Comparison of ENCODE assay signal across 8 cellular contexts in genomic region chr6:31203345-31203979, GRCh38. TPM values are rescaled to one million over a fixed set of nuclear protein-coding genes. Genes with fewer than 3 reads are reported as not detected.
DNase-seq lines count a peak whose midpoint lies in the region; ATAC-seq, FAIRE-seq and TF ChIP-seq lines count a peak whose summit lies in the region.

No MANE protein-coding gene starts in this region.

- TF ChIP-seq POLR2A in adrenal gland (IDR thresholded peaks at IDR 0.05) = no peak

- 28 to 43% (median 38%) methylated on average over 5 of the region's 5 CpGs for whole genome bisulfite sequencing in adrenal gland, 4 donors

- H3K27ac ChIP-seq in DND-41 (ENCODE audit: low read length) (peak overlapping the region; percentile 87), adrenal gland (peak overlapping the region; percentile 45 to 90 (median 60))

- peak; percentile 65 for DNase-seq in DND-41
- peak; percentile 56 for DNase-seq in KG1 (lab: John Stamatoyannopoulos, UW)
- peak; percentile 36 for DNase-seq in SK-MEL-5 (ENCODE audit: low read depth, low spot score)
- DNase-seq in adrenal gland = no peak
- DNase-seq in left colon = peak in 1 of 2 donors; percentile 70
- DNase-seq in stimulated activated CD8-positive, alpha-beta memory T cell treated with anti-CD3 and anti-CD28 coated beads, Interleukin-12 subunit alpha, Interleukin-12 subunit beta, amount 100 ng/mL, for 4 hours (ENCODE audit: low read depth) = peak; percentile 43
- DNase-seq in GM19239 (ENCODE audit: insufficient read length, low spot score) = no peak

- H3K9me3 ChIP-seq in DND-41 (ENCODE audit: insufficient read depth, low read length, severe bottlenecking) (no peaks in the 10 kb centered on the region), adrenal gland (replicated peaks in 1 of 3) (peaks cover 0 to 9% (median 0%) of the 10 kb centered on the region in 3 donors)

- H3K4me3 ChIP-seq in DND-41 (ENCODE audit: low read depth in 1 of 2, low read length in 2 of 2) (peak overlapping the region; percentile 21 to 55; a peak in 3 of 4 replicates), adrenal gland (peak overlapping the region in 2 of 4 donors; percentile 4 to 71)

- peak overlapping the region; percentile 38 for H2AFZ ChIP-seq in DND-41 (ENCODE audit: low read depth, low read length)

- H4K20me1 ChIP-seq in DND-41 (ENCODE audit: insufficient read depth, low read length) = no peaks in the 10 kb centered on the region

- ATAC-seq in DND-41 (ENCODE audit: insufficient read depth, low read depth) (peak; percentile 79), GM21723 (IDR thresholded peaks at IDR 0.05; ENCODE audit: unreplicated experiment) (peak; percentile 55), left colon (peak; percentile 84)

- H3K4me2 ChIP-seq in DND-41 (ENCODE audit: insufficient read depth, low read length) = peak overlapping the region; percentile 73

- TF ChIP-seq CTCF in DND-41 (IDR thresholded peaks at IDR 0.05; ENCODE audit: borderline replicate concordance, extremely low read depth, low read length, poor library complexity, severe bottlenecking) (no peak), adrenal gland (IDR thresholded peaks at IDR 0.05) (no peak)

- intact Hi-C loops in adrenal gland (cut with DNase I) = no loop called here
- intact Hi-C loops in left colon (cut with DNase I, micrococcal nuclease) = no loop called here

- FAIRE-seq in GM19239 (lab: Jason Lieb, UNC) = no peak

- peak overlapping the region; percentile 54 for H3K9ac ChIP-seq in DND-41 (ENCODE audit: low read depth, low read length)

- H3K27me3 ChIP-seq in DND-41 (ENCODE audit: insufficient read depth, low read length, poor library complexity) (no peaks in the 10 kb centered on the region), adrenal gland (no peaks in the 10 kb centered on the region)

- H3K36me3 ChIP-seq in DND-41 (ENCODE audit: insufficient read depth, low read length) = peaks cover 32% of the 10 kb centered on the region
- no peaks in the 10 kb centered on the region for H3K36me3 ChIP-seq in adrenal gland (replicated peaks in 1 of 2)

- in situ Hi-C loops in SK-MEL-5 (cut with HindIII; ENCODE audit: low pct_unique_long_range_greater_than_20kb, low sequenced_read_pairs) = no loop called here

- H3K4me1 ChIP-seq in DND-41 (ENCODE audit: insufficient read depth, low read length) (peaks cover 62% of the 10 kb centered on the region), adrenal gland (replicated peaks in 1 of 2) (peaks cover 0 to 10% of the 10 kb centered on the region in 2 donors)

- H3K79me2 ChIP-seq in DND-41 (ENCODE audit: insufficient read depth, low read length) = peaks cover 47% of the 10 kb centered on the region

RNA-seq across cellular contexts. Expression of gene POU5F1, which starts 33.0 kb away (rescaled TPM):
- not detected in 2 replicates for total RNA-seq in SK-MEL-5 (2014; rRNA removed; shearing (Covaris generic))
- not detected in 2 replicates for polyA plus RNA-seq in SK-MEL-5 (2015; cell fraction: cytosol; rRNA removed)
- not detected in 2 replicates for polyA plus RNA-seq in SK-MEL-5 (2015; cell fraction: nucleus; rRNA removed)
- 1 to 10 TPM in 2 of 8 donors, not detected in 6; 2.2 to 2.8 TPM for total RNA-seq in adrenal gland
- polyA plus RNA-seq in adrenal gland = under 1 TPM in 1 of 3 donors, not detected in 2; 0.24 TPM
- 1 to 10 TPM; 1.8 to 6.3 TPM for total RNA-seq in left colon

RNA-seq across cellular contexts. Expression of gene TCF19, which starts 45.1 kb away (rescaled TPM):
- 14.3 and 16.1 TPM in 2 replicates for total RNA-seq in SK-MEL-5 (2014; rRNA removed; shearing (Covaris generic))
- polyA plus RNA-seq in SK-MEL-5 (2015; cell fraction: cytosol; rRNA removed) = 16.5 and 24.0 TPM in 2 replicates
- 22.0 and 45.7 TPM in 2 replicates for polyA plus RNA-seq in SK-MEL-5 (2015; cell fraction: nucleus; rRNA removed)
- total RNA-seq in adrenal gland = 1 to 10 TPM; 1.8 to 4.0 (median 2.1) TPM
- 1 to 10 TPM; 2.0 to 3.3 (median 2.1) TPM for polyA plus RNA-seq in adrenal gland
- 1 to 10 TPM; 4.2 to 7.1 TPM for total RNA-seq in left colon

RNA-seq across cellular contexts. Expression of gene CCHCR1, which starts 45.9 kb away (rescaled TPM):
- 12.0 and 13.4 TPM in 2 replicates for total RNA-seq in SK-MEL-5 (2014; rRNA removed; shearing (Covaris generic))
- polyA plus RNA-seq in SK-MEL-5 (2015; cell fraction: cytosol; rRNA removed) = 12.2 and 12.6 TPM in 2 replicates
- 43.2 and 56.1 TPM in 2 replicates for polyA plus RNA-seq in SK-MEL-5 (2015; cell fraction: nucleus; rRNA removed)
- total RNA-seq in adrenal gland (10 to 100 TPM in 6 of 8 donors, 1 to 10 TPM in 2; 6.4 to 18.7 (median 12.9) TPM), left colon (10 to 100 TPM; 24.3 to 39.0 TPM)
- polyA plus RNA-seq in adrenal gland = 10 to 100 TPM in 2 of 3 donors, 1 to 10 TPM in 1; 4.5 to 27.4 (median 16.0) TPM

Comparison
In these comparisons a context has a peak if more than half of its experiments do, and no peak if none do; other contexts are left out.
1. DNase-seq: peak in DND-41 (single experiment), KG1 (single experiment), SK-MEL-5 (single experiment) and stimulated activated CD8-positive, alpha-beta memory T cell treated with anti-CD3 and anti-CD28 coated beads, Interleukin-12 subunit alpha, Interleukin-12 subunit beta, amount 100 ng/mL, for 4 hours (single experiment); none in adrenal gland (0 of 7) and GM19239 (single experiment).
2. Peak in every context shown above with its lines, with median percentiles within 50 percentile points of each other: ATAC-seq.